Comparison of ENCODE assay signal across 8 cellular contexts in genomic region chr6:128491041-128491642, GRCh38. TPM values are rescaled to one million over a fixed set of nuclear protein-coding genes. Genes with fewer than 3 reads are reported as not detected.
DNase-seq lines count a peak whose midpoint lies in the region; ATAC-seq and TF ChIP-seq lines count a peak whose summit lies in the region.

No MANE protein-coding gene starts in this region.

- peak overlapping the region; percentile 22 to 86 (median 74) for H3K27ac ChIP-seq in right lobe of liver
- peak overlapping the region; percentile 24 to 44 for H3K27ac ChIP-seq in testis

- TF ChIP-seq CTCF in LNCaP clone FGC (IDR thresholded peaks at IDR 0.05; ENCODE audit: control insufficient read depth, extremely low read depth, insufficient read depth) (no peak), cardiac fibroblast (IDR thresholded peaks at IDR 0.05; ENCODE audit: low read depth, low read length) (no peak), right lobe of liver (IDR thresholded peaks at IDR 0.05) (no peak), testis (IDR thresholded peaks at IDR 0.05) (no peak), lower leg skin (IDR thresholded peaks at IDR 0.05) (no peak)

- ATAC-seq in right lobe of liver = peak in 3 of 4 donors; percentile 31 to 40 (median 32)

- no peaks in the 10 kb centered on the region for H3K9me3 ChIP-seq in right lobe of liver
- no peaks in the 10 kb centered on the region for H3K9me3 ChIP-seq in testis

- H3K36me3 ChIP-seq in right lobe of liver = no peaks in the 10 kb centered on the region
- no peaks in the 10 kb centered on the region for H3K36me3 ChIP-seq in testis (ENCODE audit: low read depth, missing control alignments)

- WGBS in right lobe of liver (ENCODE audit: insufficient coverage, low coverage, low lambda C conversion rate, missing lambda C conversion rate) = 20% methylated on average over 3 of the region's 3 CpGs
- 27 to 32% methylated on average over 3 of the region's 3 CpGs for WGBS in testis, 2 donors
- WGBS in lower leg skin, 2 donors = 38 to 50% methylated on average over 3 of the region's 3 CpGs

- intact Hi-C loops in right lobe of liver (cut with DNase I) = no loop called here
- intact Hi-C loops in testis (cut with DNase I; ENCODE audit: low total_unique reads) = no loop called here
- intact Hi-C loops in lower leg skin (cut with DNase I; ENCODE audit: low total_unique reads) = no loop called here

- DNase-seq in LNCaP clone FGC (ENCODE audit: low read depth) (peak; percentile 69), cardiac fibroblast (ENCODE audit: low read depth in 2 of 2) (peak; percentile 52 to 67), right lobe of liver (no peak), testis (no peak), NCI-H2029 treated with DMSO at 0.1 percent for 48 hours (lab: John Stamatoyannopoulos, UW) (no peak), cerebellum (ENCODE audit: low spot score) (no peak), lower leg skin (ENCODE audit: low spot score in 2 of 2) (no peak)
- no peak for DNase-seq in central memory CD4-positive, alpha-beta T cell

- H3K4me3 ChIP-seq in LNCaP clone FGC (ENCODE audit: low read depth, low read length) (peak overlapping the region; percentile 39), cardiac fibroblast (replicated peaks in 1 of 2; ENCODE audit: low read depth in 2 of 2, low read length in 2 of 2) (peak overlapping the region; percentile 42 to 55), right lobe of liver (peak overlapping the region; percentile 13 to 25 (median 18)), testis (peak overlapping the region in 1 of 2 donors; percentile 26), lower leg skin (ENCODE audit: low read depth, poor library complexity, severe bottlenecking) (no peak overlapping the region)

- H3K27me3 ChIP-seq in right lobe of liver = no peaks in the 10 kb centered on the region
- H3K27me3 ChIP-seq in testis = no peaks in the 10 kb centered on the region

- H3K4me1 ChIP-seq in right lobe of liver (no peaks in the 10 kb centered on the region), testis (no peaks in the 10 kb centered on the region)

- TF ChIP-seq POLR2A in right lobe of liver (IDR thresholded peaks at IDR 0.05) = no peak
- TF ChIP-seq POLR2A in testis (IDR thresholded peaks at IDR 0.05) = no peak
- TF ChIP-seq POLR2A in lower leg skin (IDR thresholded peaks at IDR 0.05) = no peak

RNA-seq across cellular contexts. Expression of gene PTPRK, which starts 29.3 kb away (rescaled TPM):
- total RNA-seq in right lobe of liver (10 to 100 TPM; 27.7 to 54.5 (median 35.7) TPM), testis (10 to 100 TPM; 12.5 to 13.3 TPM), cerebellum (86.3 TPM), lower leg skin (10 to 100 TPM; 26.7 to 47.5 (median 41.4) TPM)
- polyA plus RNA-seq in testis (ENCODE audit: insufficient read depth, low read depth, low replicate concordance) = 9.1 TPM

Comparison
In these comparisons a context has a peak if more than half of its experiments do, and no peak if none do; other contexts are left out.
1. DNase-seq: peak in LNCaP clone FGC (single experiment) and cardiac fibroblast (2 of 2); none in right lobe of liver (0 of 3), testis (single experiment), NCI-H2029 treated with DMSO at 0.1 percent for 48 hours (single experiment), cerebellum (single experiment), central memory CD4-positive, alpha-beta T cell (single experiment) and lower leg skin (0 of 2).